18 cellular contexts compared by ENCODE assay signal in genomic region chr18:50934545-50935211, GRCh38. TPM values are rescaled to one million over a fixed set of nuclear protein-coding genes. Genes with fewer than 3 reads are reported as not detected.
DNase-seq lines count a peak whose midpoint lies in the region; ATAC-seq and TF ChIP-seq lines count a peak whose summit lies in the region.
"Had no signal": no experiment of that assay in that cellular context is flagged by ENCODE, and none has a peak within 500 bp of the region (broad histone marks: within the 10 kb centered on the region; RNA-seq: fewer than 3 reads in every experiment).

No MANE protein-coding gene starts in this region.

- ATAC-seq in activated CD4-positive, alpha-beta T cell treated with anti-CD3 and anti-CD28 coated beads for 36 hours = no peak
- no peak for ATAC-seq in stimulated activated naive CD8-positive, alpha-beta T cell treated with anti-CD3 and anti-CD28 coated beads, Interleukin-15, amount 100 ng/mL, for 72 hours
- no peak for ATAC-seq in stimulated activated naive CD8-positive, alpha-beta T cell treated with anti-CD3 and anti-CD28 coated beads, Interleukin-15, Interleukin-2, amounts not matched to agents 100 U/mL and 50 U/mL, for 24 hours
- ATAC-seq in GM18861 (IDR thresholded peaks at IDR 0.05; ENCODE audit: unreplicated experiment) = no peak
- ATAC-seq: CD8-positive, alpha-beta T cell; GM12878 had no signal

- H3K4me3 Mint-ChIP-seq in activated CD4-positive, alpha-beta T cell treated with anti-CD3 and anti-CD28 coated beads, Interleukin-2, amount 10 ng/mL, durations not matched to agents 24 days and 14 days = no peak overlapping the region
- no peak overlapping the region for H3K4me3 Mint-ChIP-seq in activated CD4-positive, alpha-beta T cell treated with anti-CD3 and anti-CD28 coated beads for 36 hours
- H3K4me3 Mint-ChIP-seq in stimulated activated naive CD8-positive, alpha-beta T cell treated with anti-CD3 and anti-CD28 coated beads, Interleukin-15, amount 100 ng/mL, for 72 hours = no peak overlapping the region
- no peak overlapping the region for H3K4me3 Mint-ChIP-seq in nephron progenitor cell
- H3K4me3 Mint-ChIP-seq: B cell; CD4-positive, CD25-positive, alpha-beta regulatory T cell; CD8-positive, alpha-beta T cell had no signal

- H3K27me3 Mint-ChIP-seq in activated CD4-positive, alpha-beta T cell treated with anti-CD3 and anti-CD28 coated beads, Interleukin-2, amount 10 ng/mL, durations not matched to agents 24 days and 14 days = no peaks in the 10 kb centered on the region
- no peaks in the 10 kb centered on the region for H3K27me3 Mint-ChIP-seq in activated CD4-positive, alpha-beta T cell treated with anti-CD3 and anti-CD28 coated beads for 36 hours
- H3K27me3 Mint-ChIP-seq in stimulated activated naive CD8-positive, alpha-beta T cell treated with anti-CD3 and anti-CD28 coated beads, Interleukin-15, amount 100 ng/mL, for 72 hours = no peaks in the 10 kb centered on the region
- H3K27me3 Mint-ChIP-seq in nephron progenitor cell (ENCODE audit: low read depth, poor library complexity) = no peaks in the 10 kb centered on the region
- H3K27me3 Mint-ChIP-seq: B cell; CD4-positive, CD25-positive, alpha-beta regulatory T cell had no signal

- CTCF ChIA-PET in activated CD4-positive, alpha-beta T cell treated with anti-CD3 and anti-CD28 coated beads for 36 hours (lab: Charles Lee) = no interaction called here

- intact Hi-C loops in activated CD4-positive, alpha-beta T cell treated with anti-CD3 and anti-CD28 coated beads, Interleukin-2, amount 10 ng/mL, durations not matched to agents 24 days and 14 days (cut with micrococcal nuclease) = loop anchor here (2.0 to 5.0 kb wide), 2 partner anchors 16 to 33 kb away; partner anchors contain the start of gene ELAC1
- intact Hi-C loops in activated CD4-positive, alpha-beta T cell treated with anti-CD3 and anti-CD28 coated beads for 36 hours (cut with DNase I, micrococcal nuclease) = no loop called here

- no peak for TF ChIP-seq CTCF in nephron progenitor cell (IDR thresholded peaks at IDR 0.05)

- H3K9me3 Mint-ChIP-seq in activated CD4-positive, alpha-beta T cell treated with anti-CD3 and anti-CD28 coated beads, Interleukin-2, amount 10 ng/mL, durations not matched to agents 24 days and 14 days = no peaks in the 10 kb centered on the region
- no peaks in the 10 kb centered on the region for H3K9me3 Mint-ChIP-seq in activated CD4-positive, alpha-beta T cell treated with anti-CD3 and anti-CD28 coated beads for 36 hours (ENCODE audit: low read depth)
- H3K9me3 Mint-ChIP-seq in stimulated activated naive CD8-positive, alpha-beta T cell treated with anti-CD3 and anti-CD28 coated beads, Interleukin-15, amount 100 ng/mL, for 72 hours = no peaks in the 10 kb centered on the region
- no peaks in the 10 kb centered on the region for H3K9me3 Mint-ChIP-seq in nephron progenitor cell
- H3K9me3 Mint-ChIP-seq: CD4-positive, CD25-positive, alpha-beta regulatory T cell; CD8-positive, alpha-beta T cell had no signal

- peak; percentile 20 for DNase-seq in activated CD4-positive, alpha-beta T cell treated with anti-CD3 and anti-CD28 coated beads, Interleukin-2, amount 10 ng/mL, durations not matched to agents 24 days and 14 days
- DNase-seq in activated CD4-positive, alpha-beta T cell treated with anti-CD3 and anti-CD28 coated beads for 36 hours = no peak
- no peak for DNase-seq in stimulated activated naive CD8-positive, alpha-beta T cell treated with anti-CD3 and anti-CD28 coated beads, Interleukin-15, amount 100 ng/mL, for 72 hours
- DNase-seq in stimulated activated naive CD8-positive, alpha-beta T cell treated with anti-CD3 and anti-CD28 coated beads, Interleukin-15, Interleukin-2, amounts not matched to agents 100 U/mL and 50 U/mL, for 24 hours = no peak
- DNase-seq in nephron progenitor cell = no peak
- DNase-seq in EL = no peak
- DNase-seq: Caco-2; CD4-positive, CD25-positive, alpha-beta regulatory T cell; CD8-positive, alpha-beta T cell; DMS153; DND-41; GDM1; GM23248; H7; HCEC 1CT had no signal

- H3K27ac Mint-ChIP-seq in activated CD4-positive, alpha-beta T cell treated with anti-CD3 and anti-CD28 coated beads, Interleukin-2, amount 10 ng/mL, durations not matched to agents 24 days and 14 days = no peak overlapping the region
- no peak overlapping the region for H3K27ac Mint-ChIP-seq in activated CD4-positive, alpha-beta T cell treated with anti-CD3 and anti-CD28 coated beads for 36 hours
- H3K27ac Mint-ChIP-seq in stimulated activated naive CD8-positive, alpha-beta T cell treated with anti-CD3 and anti-CD28 coated beads, Interleukin-15, amount 100 ng/mL, for 72 hours = peak overlapping the region; percentile 11 to 48
- H3K27ac Mint-ChIP-seq in nephron progenitor cell = peak overlapping the region; percentile 28
- H3K27ac Mint-ChIP-seq: B cell; CD8-positive, alpha-beta T cell had no signal

- peaks cover 4% of the 10 kb centered on the region for H3K4me1 Mint-ChIP-seq in activated CD4-positive, alpha-beta T cell treated with anti-CD3 and anti-CD28 coated beads, Interleukin-2, amount 10 ng/mL, durations not matched to agents 24 days and 14 days
- no peaks in the 10 kb centered on the region for H3K4me1 Mint-ChIP-seq in activated CD4-positive, alpha-beta T cell treated with anti-CD3 and anti-CD28 coated beads for 36 hours
- no peaks in the 10 kb centered on the region for H3K4me1 Mint-ChIP-seq in stimulated activated naive CD8-positive, alpha-beta T cell treated with anti-CD3 and anti-CD28 coated beads, Interleukin-15, amount 100 ng/mL, for 72 hours
- H3K4me1 Mint-ChIP-seq in nephron progenitor cell = no peaks in the 10 kb centered on the region

- POLR2A ChIA-PET in activated CD4-positive, alpha-beta T cell treated with anti-CD3 and anti-CD28 coated beads for 36 hours (lab: Charles Lee) = no interaction called here

- peaks cover 39% of the 10 kb centered on the region for H3K36me3 Mint-ChIP-seq in activated CD4-positive, alpha-beta T cell treated with anti-CD3 and anti-CD28 coated beads, Interleukin-2, amount 10 ng/mL, durations not matched to agents 24 days and 14 days (ENCODE audit: low read depth)
- peaks cover 35% of the 10 kb centered on the region for H3K36me3 Mint-ChIP-seq in activated CD4-positive, alpha-beta T cell treated with anti-CD3 and anti-CD28 coated beads for 36 hours (ENCODE audit: low read depth)
- peaks cover 23% of the 10 kb centered on the region for H3K36me3 Mint-ChIP-seq in nephron progenitor cell (ENCODE audit: low read depth)

RNA-seq across cellular contexts. Expression of gene ELAC1, which starts 33.2 kb away (rescaled TPM):
- total RNA-seq in activated CD4-positive, alpha-beta T cell treated with anti-CD3 and anti-CD28 coated beads, Interleukin-2, amount 10 ng/mL, durations not matched to agents 24 days and 14 days = 6.8 and 7.0 TPM in 2 replicates
- total RNA-seq in activated CD4-positive, alpha-beta T cell treated with anti-CD3 and anti-CD28 coated beads for 36 hours = 1 to 10 TPM; 4.7 to 5.6 TPM

RNA-seq across cellular contexts. Expression of gene ME2, which starts 55.8 kb away (rescaled TPM):
- total RNA-seq in activated CD4-positive, alpha-beta T cell treated with anti-CD3 and anti-CD28 coated beads, Interleukin-2, amount 10 ng/mL, durations not matched to agents 24 days and 14 days = 141 and 143 TPM in 2 replicates
- 100 to 1,000 TPM; 146 to 178 TPM for total RNA-seq in activated CD4-positive, alpha-beta T cell treated with anti-CD3 and anti-CD28 coated beads for 36 hours

Comparison
In these comparisons a context has a peak if more than half of its experiments do, and no peak if none do; other contexts are left out.
1. H3K27ac Mint-ChIP-seq: peak in stimulated activated naive CD8-positive, alpha-beta T cell treated with anti-CD3 and anti-CD28 coated beads, Interleukin-15, amount 100 ng/mL, for 72 hours (2 of 2) and nephron progenitor cell (single experiment); none in activated CD4-positive, alpha-beta T cell treated with anti-CD3 and anti-CD28 coated beads, Interleukin-2, amount 10 ng/mL, durations not matched to agents 24 days and 14 days (single experiment) and activated CD4-positive, alpha-beta T cell treated with anti-CD3 and anti-CD28 coated beads for 36 hours (single experiment).